In genomic region chr4:183443609-183444148, GRCh38 we compare ENCODE assay signal across 8 cellular contexts. TPM values are rescaled to one million over a fixed set of nuclear protein-coding genes. Genes with fewer than 3 reads are reported as not detected.
DNase-seq lines count a peak whose midpoint lies in the region; ATAC-seq and TF ChIP-seq lines count a peak whose summit lies in the region.

No MANE protein-coding gene starts in this region.

- DNase-seq in A172 (ENCODE audit: low spot score) (peak; percentile 41), NCI-H82 treated with DMSO at 0.1 percent for 48 hours (lab: John Stamatoyannopoulos, UW; ENCODE audit: unreplicated experiment) (peak; percentile 28), smooth muscle cell of the brain vasculature (ENCODE audit: low read depth, low spot score) (peak; percentile 36), GM20000 (ENCODE audit: low spot score) (no peak)
- DNase-seq in activated naive CD8-positive, alpha-beta T cell treated with anti-CD3 and anti-CD28 coated beads, Interleukin-2, amount 50 U/mL, for 16 hours (ENCODE audit: low read depth, low spot score) = peak; percentile 17

- H3K36me3 ChIP-seq in iPS-18a (ENCODE audit: control insufficient read depth, low read depth, low read length) = peaks cover 29% of the 10 kb centered on the region

- no peaks in the 10 kb centered on the region for H3K9me3 ChIP-seq in iPS-18a (ENCODE audit: control insufficient read depth, low read depth, low read length)

- peak overlapping the region; percentile 97 for H3K4me3 ChIP-seq in iPS-18a (ENCODE audit: low read length)

- H3K4me1 ChIP-seq in iPS-18a (ENCODE audit: control insufficient read depth, low read depth, low read length) = peaks cover 5% of the 10 kb centered on the region

- H3K27ac ChIP-seq in iPS-18a (ENCODE audit: low read length) = peak overlapping the region; percentile 48

- no peak for TF ChIP-seq CTCF in GM20000 (IDR thresholded peaks at IDR 0.05; ENCODE audit: extremely low read depth, missing control alignments)

- H3K9ac ChIP-seq in iPS-18a (ENCODE audit: low read length) = peak overlapping the region; percentile 77

- peak; percentile 25 for ATAC-seq in GM18861 (IDR thresholded peaks at IDR 0.05; ENCODE audit: unreplicated experiment)
- ATAC-seq in HG03469 (IDR thresholded peaks at IDR 0.05; ENCODE audit: unreplicated experiment) = no peak

- no peaks in the 10 kb centered on the region for H3K27me3 ChIP-seq in iPS-18a (ENCODE audit: control insufficient read depth, insufficient read depth, low read length)

RNA-seq across cellular contexts. Expression of gene CDKN2AIP, which starts 0.8 kb away (rescaled TPM):
- total RNA-seq in A172 (2014; rRNA removed; shearing (Covaris generic)) = 23.3 and 25.5 TPM in 2 replicates
